In the genomic region with DNA sequence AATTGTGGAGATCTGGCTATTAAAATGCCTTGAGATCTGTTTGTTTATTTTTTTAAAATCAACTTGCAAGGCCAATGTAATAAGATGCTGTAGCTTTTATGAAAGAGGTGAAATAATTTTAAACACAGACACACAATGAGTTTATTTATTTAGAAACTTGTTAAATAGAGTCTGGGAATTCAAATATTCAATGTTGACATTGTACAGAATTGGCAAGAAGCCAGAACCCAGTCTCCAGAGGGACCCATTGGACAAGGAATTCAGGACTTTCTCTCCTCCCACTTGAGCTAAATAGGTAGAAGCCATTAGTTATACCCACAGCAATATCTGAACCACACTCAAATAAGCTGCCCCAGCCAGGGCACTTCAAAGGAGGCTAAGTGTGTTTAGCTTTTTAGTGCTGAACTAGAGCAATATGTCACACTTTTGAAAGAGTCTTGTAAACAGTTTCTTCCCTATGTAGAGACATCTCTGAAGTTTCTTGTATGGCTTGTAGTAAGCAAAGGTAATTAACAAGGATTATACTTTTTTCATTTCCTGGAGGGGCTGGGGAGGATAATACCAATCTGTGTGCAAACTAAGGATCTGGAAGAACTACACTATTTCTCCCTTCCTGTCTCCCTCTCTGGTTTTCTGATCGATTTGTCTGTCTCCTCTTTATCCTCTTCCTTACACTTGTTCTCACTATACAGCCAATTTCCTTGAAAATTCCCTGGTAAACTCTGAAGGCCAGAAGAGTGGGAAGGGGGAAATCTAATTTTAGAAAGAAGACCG, we compare ENCODE assay signal across 9 cellular contexts. TPM values are rescaled to one million over a fixed set of nuclear protein-coding genes. Genes with fewer than 3 reads are reported as not detected.
A peak's percentile ranks its signal among the peaks of the same experiment; 100 is the strongest.
DNase-seq lines count a peak whose midpoint lies in the region; ATAC-seq and TF ChIP-seq lines count a peak whose summit lies in the region.
"Had no signal": no experiment of that assay in that cellular context is flagged by ENCODE, and none has a peak within 500 bp of the region (broad histone marks: within the 10 kb centered on the region; RNA-seq: fewer than 3 reads in every experiment).

No MANE protein-coding gene starts in this region.

- ATAC-seq in natural killer cell, result no peak
- ATAC-seq: CD8-positive, alpha-beta T cell had no signal

- intact Hi-C loops in natural killer cell (cut with micrococcal nuclease), result no loop called here

- H3K27me3 Mint-ChIP-seq in nephron progenitor cell (ENCODE audit: low read depth, poor library complexity), result peaks cover 65% of the 10 kb centered on the region
- H3K27me3 Mint-ChIP-seq in natural killer cell (ENCODE audit: low read depth in 2 of 2), result peaks cover 62 to 85% of the 10 kb centered on the region in 2 donors

- peak overlapping the region; percentile 87 for H3K4me3 Mint-ChIP-seq in nephron progenitor cell
- H3K4me3 Mint-ChIP-seq in natural killer cell, result no peak overlapping the region
- H3K4me3 Mint-ChIP-seq: CD8-positive, alpha-beta T cell had no signal

- H3K36me3 Mint-ChIP-seq in nephron progenitor cell (ENCODE audit: low read depth), result no peaks in the 10 kb centered on the region
- peaks cover 6% of the 10 kb centered on the region for H3K36me3 Mint-ChIP-seq in natural killer cell
- H3K36me3 Mint-ChIP-seq: CD8-positive, alpha-beta T cell had no signal

- TF ChIP-seq CTCF in GM13977 (IDR thresholded peaks at IDR 0.05; ENCODE audit: extremely low read depth, insufficient read depth, missing control alignments) (no peak), nephron progenitor cell (IDR thresholded peaks at IDR 0.05) (no peak), GM20000 (IDR thresholded peaks at IDR 0.05; ENCODE audit: extremely low read depth, missing control alignments) (no peak), natural killer cell (IDR thresholded peaks at IDR 0.05) (no peak)

- no peaks in the 10 kb centered on the region for H3K9me3 Mint-ChIP-seq in nephron progenitor cell
- no peaks in the 10 kb centered on the region for H3K9me3 Mint-ChIP-seq in natural killer cell
- H3K9me3 Mint-ChIP-seq: CD8-positive, alpha-beta T cell had no signal

- H3K4me1 Mint-ChIP-seq in nephron progenitor cell (peaks cover 49% of the 10 kb centered on the region), natural killer cell (peaks cover 19 to 41% of the 10 kb centered on the region in 2 donors)

- in situ Hi-C loops in GM13977 (cut with MboI; ENCODE audit: low pct_unique_long_range_greater_than_20kb, low sequenced_read_pairs, unreplicated experiment), result no loop called here

- DNase-seq in GM13977 (ENCODE audit: low spot score), result peak; percentile 9
- DNase-seq in NCI-H1092 treated with DMSO at 0.1 percent for 48 hours (lab: John Stamatoyannopoulos, UW), result peak; percentile 75
- DNase-seq in SHP77 treated with DMSO at 0.1 percent for 48 hours (lab: John Stamatoyannopoulos, UW), result peak; percentile 35
- DNase-seq in nephron progenitor cell, result no peak
- no peak for DNase-seq in GM20000 (ENCODE audit: low spot score)
- DNase-seq in activated CD8-positive, alpha-beta memory T cell treated with anti-CD3 and anti-CD28 coated beads, Interleukin-2, amount 50 U/mL, for 4 hours, result no peak
- DNase-seq in natural killer cell, result no peak
- no peak for DNase-seq in nucleus accumbens (lab: John Stamatoyannopoulos, UW)
- DNase-seq: CD8-positive, alpha-beta T cell had no signal

- H3K27ac Mint-ChIP-seq in nephron progenitor cell, result no peak overlapping the region
- H3K27ac Mint-ChIP-seq in natural killer cell, result no peak overlapping the region
- H3K27ac Mint-ChIP-seq: CD8-positive, alpha-beta T cell had no signal

RNA-seq across cellular contexts. Expression of a gene that starts 6.0 kb away (rescaled TPM):
- total RNA-seq in natural killer cell, result under 1 TPM in 1 of 3 donors, not detected in 2; 0.14 TPM
- total RNA-seq: CD8-positive, alpha-beta T cell had no signal

Comparison
In these comparisons a context has a peak if more than half of its experiments do, and no peak if none do; other contexts are left out.
1. DNase-seq: peak in GM13977 (single experiment), NCI-H1092 treated with DMSO at 0.1 percent for 48 hours (single experiment) and SHP77 treated with DMSO at 0.1 percent for 48 hours (single experiment); none in nephron progenitor cell (single experiment), GM20000 (single experiment), activated CD8-positive, alpha-beta memory T cell treated with anti-CD3 and anti-CD28 coated beads, Interleukin-2, amount 50 U/mL, for 4 hours (single experiment), natural killer cell (single experiment) and nucleus accumbens (0 of 56).